8 cellular contexts compared by ENCODE assay signal in the genomic region with DNA sequence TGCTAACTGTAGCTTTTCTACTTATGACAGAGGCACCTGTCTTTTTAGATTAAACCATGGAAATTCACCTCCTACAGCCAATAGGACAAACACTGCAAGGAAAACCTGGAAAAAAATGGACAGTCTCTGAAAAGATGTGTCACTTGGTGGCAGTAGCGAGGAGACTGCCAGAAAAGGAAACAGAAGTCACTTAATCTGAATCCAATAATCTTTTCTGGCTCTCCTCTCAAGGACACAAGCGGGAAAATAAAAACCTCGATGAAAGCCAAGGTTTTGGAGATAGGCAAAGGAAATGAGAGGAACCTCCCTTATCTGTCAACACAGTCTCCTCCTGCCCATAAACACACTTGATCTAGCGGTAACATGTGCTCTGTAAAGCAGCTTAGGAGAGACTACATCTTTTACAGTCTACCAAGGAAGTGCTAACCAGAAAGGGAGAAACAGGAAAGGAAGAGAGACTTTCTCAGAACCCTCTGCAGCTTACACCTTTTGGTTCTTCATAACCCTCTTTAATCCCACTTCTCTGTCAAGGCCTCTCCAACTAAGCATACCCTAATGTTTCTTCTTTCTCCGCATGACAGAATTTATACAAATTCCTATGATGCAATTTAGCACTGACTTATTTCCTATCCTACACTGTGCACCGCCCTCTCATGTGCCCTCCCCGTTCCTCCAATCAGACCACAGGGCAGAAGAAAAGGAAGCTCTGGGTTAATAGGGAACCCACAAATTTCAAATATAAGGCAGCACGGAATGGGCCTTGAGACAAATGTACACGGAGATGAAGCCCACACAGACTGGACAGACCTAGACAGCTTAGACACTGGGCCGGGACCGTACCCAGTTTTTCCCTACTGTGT. TPM values are rescaled to one million over a fixed set of nuclear protein-coding genes. Genes with fewer than 3 reads are reported as not detected.
DNase-seq lines count a peak whose midpoint lies in the region; ATAC-seq lines count a peak whose summit lies in the region.

No MANE protein-coding gene starts in this region.

- H3K27me3 ChIP-seq in skeletal muscle tissue (ENCODE audit: control insufficient read depth in 3 of 3, insufficient read depth in 3 of 3, low read length in 3 of 3) = no peaks in the 10 kb centered on the region

- H3K9ac ChIP-seq in skeletal muscle tissue (ENCODE audit: low read depth in 1 of 3, low read length in 3 of 3) = peak overlapping the region; percentile 40 to 62 (median 62)

- H3K36me3 ChIP-seq in skeletal muscle tissue (ENCODE audit: control insufficient read depth in 3 of 3, insufficient read depth in 3 of 3, low read length in 3 of 3) = peaks cover 0 to 3% (median 0%) of the 10 kb centered on the region in 3 donors

- peaks cover 32 to 39% (median 34%) of the 10 kb centered on the region in 3 donors for H3K4me1 ChIP-seq in skeletal muscle tissue (ENCODE audit: control insufficient read depth in 3 of 3, insufficient read depth in 3 of 3, low read length in 3 of 3)

- peak overlapping the region; percentile 74 for H3K27ac ChIP-seq in skeletal muscle tissue (ENCODE audit: low read depth, low read length)

- DNase-seq in Daoy (ENCODE audit: low read depth) (peak; percentile 30), GM19238 (ENCODE audit: insufficient read length, low spot score) (peak; percentile 29), NCI-H82 (lab: John Stamatoyannopoulos, UW) (peak; percentile 83), amniotic stem cell (lab: John Stamatoyannopoulos, UW) (peak; percentile 14), hepatic stellate cell (ENCODE audit: low spot score) (peak; percentile 53), NCI-H187 (lab: John Stamatoyannopoulos, UW) (no peak)

- no peaks in the 10 kb centered on the region for H3K9me3 ChIP-seq in skeletal muscle tissue (ENCODE audit: control insufficient read depth in 3 of 3, low read length in 3 of 3)

- peak overlapping the region; percentile 42 to 57 (median 52) for H3K4me3 ChIP-seq in skeletal muscle tissue (ENCODE audit: low read length in 3 of 3)

- ATAC-seq in HG03135 (IDR thresholded peaks at IDR 0.05; ENCODE audit: unreplicated experiment) = peak; percentile 72

RNA-seq across cellular contexts. Expression of a gene that starts 52.8 kb away (rescaled TPM):
- 13.6 and 21.2 TPM in 2 replicates for total RNA-seq in Daoy (2014; rRNA removed; shearing (Covaris generic))
- total RNA-seq in skeletal muscle tissue = 74.1 TPM

Comparison
In these comparisons a context has a peak if more than half of its experiments do, and no peak if none do; other contexts are left out.
1. DNase-seq: peak in Daoy (single experiment), GM19238 (single experiment), NCI-H82 (single experiment), amniotic stem cell (single experiment) and hepatic stellate cell (single experiment); none in NCI-H187 (0 of 2).